ENCODE assay signal across 23 cellular contexts in genomic region chr4:150070464-150071170, GRCh38. TPM values are rescaled to one million over a fixed set of nuclear protein-coding genes. Genes with fewer than 3 reads are reported as not detected.
DNase-seq lines count a peak whose midpoint lies in the region; ATAC-seq and TF ChIP-seq lines count a peak whose summit lies in the region.
"Had no signal": no experiment of that assay in that cellular context is flagged by ENCODE, and none has a peak within 500 bp of the region (broad histone marks: within the 10 kb centered on the region; RNA-seq: fewer than 3 reads in every experiment).

No MANE protein-coding gene starts in this region.

- no peak overlapping the region for H4K8ac ChIP-seq in mesendoderm (ENCODE audit: low read depth, low read length)

- CTCF ChIA-PET in HCT116 (lab: Charles Lee) = no interaction called here

- H2AFZ ChIP-seq in HCT116 (ENCODE audit: low read depth, low read length, poor library complexity, severe bottlenecking) = peak overlapping the region; percentile 68
- H2AFZ ChIP-seq: hepatocyte, parathyroid adenoma had no signal

- H3K36me3 ChIP-seq in HCT116 (ENCODE audit: control insufficient read depth in 1 of 2, insufficient read depth in 2 of 2, low read length in 2 of 2) (no peaks in the 10 kb centered on the region), mesendoderm (ENCODE audit: control insufficient read depth, insufficient read depth, low read length) (no peaks in the 10 kb centered on the region)
- H3K36me3 ChIP-seq: ascending aorta, right atrium auricular region, spleen, thoracic aorta had no signal

- no peak overlapping the region for H2BK5ac ChIP-seq in mesendoderm (ENCODE audit: low read length)

- H4K5ac ChIP-seq in mesendoderm (ENCODE audit: low read length) = no peak overlapping the region

- no CpG with 5 or more reads among the region's 4 CpGs for WGBS in mesendoderm (ENCODE audit: extremely low coverage, insufficient coverage, low lambda C conversion rate)

- TF ChIP-seq RAD21 in HCT116 (IDR thresholded peaks at IDR 0.05; ENCODE audit: low read depth) = no peak

- no peaks in the 10 kb centered on the region for H3K27me3 ChIP-seq in HCT116 (ENCODE audit: insufficient read depth, low read length)
- no peaks in the 10 kb centered on the region for H3K27me3 ChIP-seq in mesendoderm (ENCODE audit: insufficient read depth, low read length, poor library complexity)
- H3K27me3 ChIP-seq: ascending aorta, hepatocyte, right atrium auricular region had no signal

- no peaks in the 10 kb centered on the region for H3K9me3 ChIP-seq in HCT116 (ENCODE audit: control insufficient read depth in 1 of 2, insufficient read depth in 1 of 2, low read depth in 1 of 2, low read length in 2 of 2)
- H3K9me3 ChIP-seq: ascending aorta, right atrium auricular region, spleen, thoracic aorta had no signal

- no peak overlapping the region for H3K23ac ChIP-seq in mesendoderm (ENCODE audit: low read length)

- H3K56ac ChIP-seq in mesendoderm (ENCODE audit: low read length) = no peak overlapping the region

- ATAC-seq in HCT116 = no peak
- no peak for ATAC-seq in GM21423 (IDR thresholded peaks at IDR 0.05; ENCODE audit: unreplicated experiment)
- ATAC-seq: stimulated activated naive CD8-positive, alpha-beta T cell treated with anti-CD3 and anti-CD28 coated beads, Interleukin-15, Interleukin-2, amounts not matched to agents 100 U/mL and 50 U/mL, for 24 hours had no signal

- intact Hi-C loops in HCT116 (cut with micrococcal nuclease) = no loop called here

- H3K4ac ChIP-seq in mesendoderm (ENCODE audit: low read depth, low read length) = no peak overlapping the region

- no peaks in the 10 kb centered on the region for H3K79me1 ChIP-seq in mesendoderm (ENCODE audit: low read length)

- no peak overlapping the region for H2BK15ac ChIP-seq in mesendoderm (replicated peaks; ENCODE audit: low read depth)

- H3K27ac ChIP-seq in HCT116 (ENCODE audit: low read depth, low read length) = no peak overlapping the region
- no peak overlapping the region for H3K27ac ChIP-seq in mesendoderm (ENCODE audit: low read depth, low read length)
- H3K27ac ChIP-seq: ascending aorta, hepatocyte, parathyroid adenoma, right atrium auricular region, spleen had no signal

- BruUV-seq in HCT116 (replicated peaks; lab: Mats Ljungman, UMichigan) = no TSS peak

- no peaks in the 10 kb centered on the region for H3K79me2 ChIP-seq in HCT116 (ENCODE audit: insufficient read depth, low read length)
- no peaks in the 10 kb centered on the region for H3K79me2 ChIP-seq in mesendoderm (ENCODE audit: control insufficient read depth, insufficient read depth, low read length)
- H3K79me2 ChIP-seq: hepatocyte, parathyroid adenoma had no signal

- no peak overlapping the region for H3K4me3 ChIP-seq in HCT116 (replicated peaks in 1 of 2; ENCODE audit: low read depth in 1 of 2, low read length in 2 of 2)
- no peak overlapping the region for H3K4me3 ChIP-seq in choroid plexus epithelial cell (ENCODE audit: low read depth, low read length)
- no peak overlapping the region for H3K4me3 ChIP-seq in mesendoderm (ENCODE audit: low read length)
- H3K4me3 ChIP-seq: ascending aorta, hepatocyte, right atrium auricular region, spleen, thoracic aorta had no signal

- RAD21 ChIA-PET in HCT116 (lab: Charles Lee; ENCODE audit: low non-redundant PET in 1 of 2, low total read pairs in 2 of 2, uncharacterized antibody in 2 of 2, unreplicated experiment in 2 of 2) = no interaction called here

- no peak overlapping the region for H2AK5ac ChIP-seq in mesendoderm (ENCODE audit: low read length)

- H3K9me2 ChIP-seq in HCT116 (ENCODE audit: insufficient read depth) = no peaks in the 10 kb centered on the region

- H2BK120ac ChIP-seq in mesendoderm (ENCODE audit: low read depth, low read length) = no peak overlapping the region

- DNase-seq in AG08395 (ENCODE audit: low spot score) (peak; percentile 10), HCT116 (ENCODE audit: low read depth, low spot score) (no peak), choroid plexus epithelial cell (ENCODE audit: low read depth) (peak; percentile 43), mesendoderm (peak; percentile 14), NCI-H526 treated with DMSO at 0.1 percent for 48 hours (lab: John Stamatoyannopoulos, UW) (no peak), nucleus accumbens (lab: John Stamatoyannopoulos, UW) (no peak)
- DNase-seq: ACHN; activated CD4-positive, CD25-positive, alpha-beta regulatory T cell; activated gamma-delta T cell treated with Interleukin-2 at 50 U/mL for 16 hours; activated T-cell treated with anti-CD3 and anti-CD28 coated beads, Interleukin-2, amount 50 U/mL, for 48 hours; central memory CD4-positive, alpha-beta T cell; erythroblast; IMR-90; NCI-H446 treated with DMSO at 0.1 percent for 48 hours; spleen; stimulated activated CD4-positive, alpha-beta T cell treated with anti-CD3 and anti-CD28 coated beads, Interleukin-2, amount 100 ng/mL, for 24 hours; stimulated activated naive CD8-positive, alpha-beta T cell treated with anti-CD3 and anti-CD28 coated beads, Interleukin-15, Interleukin-2, amounts not matched to agents 100 U/mL and 50 U/mL, for 24 hours had no signal

- no peaks in the 10 kb centered on the region for H4K20me1 ChIP-seq in HCT116 (ENCODE audit: insufficient read depth)

- H3K18ac ChIP-seq in mesendoderm (ENCODE audit: low read length) = no peak overlapping the region

- H3K4me2 ChIP-seq in HCT116 (ENCODE audit: low read length) (no peak overlapping the region), mesendoderm (ENCODE audit: low read length) (no peak overlapping the region)
- H3K4me2 ChIP-seq: hepatocyte had no signal

- H3K9ac ChIP-seq in HCT116 (ENCODE audit: low read length) = no peak overlapping the region
- H3K9ac ChIP-seq in mesendoderm (ENCODE audit: low read length) = no peak overlapping the region
- H3K9ac ChIP-seq: parathyroid adenoma had no signal

- TF ChIP-seq POLR2A in HCT116 (IDR thresholded peaks at IDR 0.05; ENCODE audit: borderline replicate concordance, extremely low read depth, insufficient read depth, insufficient read length) = no peak

- H3K4me1 ChIP-seq in HCT116 (ENCODE audit: control insufficient read depth in 1 of 2, insufficient read depth in 2 of 2, low read length in 2 of 2) (peaks cover 6 to 10% of the 10 kb centered on the region in 2 experiments), mesendoderm (ENCODE audit: control insufficient read depth, low read depth, low read length) (no peaks in the 10 kb centered on the region)
- H3K4me1 ChIP-seq: parathyroid adenoma, spleen had no signal

- no peak for TF ChIP-seq CTCF in HCT116 (IDR thresholded peaks at IDR 0.05 in 2 of 3, conservative IDR thresholded peaks at IDR 0.05 in 1 of 3; ENCODE audit: borderline replicate concordance in 1 of 3, insufficient read depth in 1 of 3, low read depth in 2 of 3, low read length in 2 of 3)
- TF ChIP-seq CTCF in choroid plexus epithelial cell (conservative IDR thresholded peaks at IDR 0.05; ENCODE audit: low read depth, low read length) = no peak

- POLR2A ChIA-PET in HCT116 (lab: Charles Lee) = no interaction called here

TF ChIP-seq in HCT116, 20 proteins besides CTCF, POLR2A, EP300 and RAD21:
- TF ChIP-seq MAX (IDR thresholded peaks at IDR 0.05) (no peak), FOSL1 (IDR thresholded peaks at IDR 0.05; ENCODE audit: low read depth) (no peak), ELF1 (IDR thresholded peaks at IDR 0.05; ENCODE audit: borderline replicate concordance, low read depth) (no peak)
TF ChIP-seq in HCT116: peak in this region for 0.

RNA-seq across cellular contexts. Expression of gene DCLK2, which starts 7.6 kb away (rescaled TPM):
- 2.7 TPM for total RNA-seq in HCT116 (2021; ENCODE audit: unreplicated experiment)
- 0.71 and 1.1 TPM in 2 replicates for polyA plus RNA-seq in HCT116 (2012)
- 0.08 TPM for polyA plus RNA-seq in mesendoderm (2013, experiment 1 of 2)
- polyA plus RNA-seq in mesendoderm (2013, experiment 2 of 2) = 0.06 TPM

Comparison
In these comparisons a context has a peak if more than half of its experiments do, and no peak if none do; other contexts are left out.
1. DNase-seq: peak in AG08395 (single experiment), choroid plexus epithelial cell (single experiment) and mesendoderm (single experiment); none in HCT116 (single experiment), NCI-H526 treated with DMSO at 0.1 percent for 48 hours (single experiment) and nucleus accumbens (0 of 56).